16 cellular contexts compared by ENCODE assay signal in the genomic region with DNA sequence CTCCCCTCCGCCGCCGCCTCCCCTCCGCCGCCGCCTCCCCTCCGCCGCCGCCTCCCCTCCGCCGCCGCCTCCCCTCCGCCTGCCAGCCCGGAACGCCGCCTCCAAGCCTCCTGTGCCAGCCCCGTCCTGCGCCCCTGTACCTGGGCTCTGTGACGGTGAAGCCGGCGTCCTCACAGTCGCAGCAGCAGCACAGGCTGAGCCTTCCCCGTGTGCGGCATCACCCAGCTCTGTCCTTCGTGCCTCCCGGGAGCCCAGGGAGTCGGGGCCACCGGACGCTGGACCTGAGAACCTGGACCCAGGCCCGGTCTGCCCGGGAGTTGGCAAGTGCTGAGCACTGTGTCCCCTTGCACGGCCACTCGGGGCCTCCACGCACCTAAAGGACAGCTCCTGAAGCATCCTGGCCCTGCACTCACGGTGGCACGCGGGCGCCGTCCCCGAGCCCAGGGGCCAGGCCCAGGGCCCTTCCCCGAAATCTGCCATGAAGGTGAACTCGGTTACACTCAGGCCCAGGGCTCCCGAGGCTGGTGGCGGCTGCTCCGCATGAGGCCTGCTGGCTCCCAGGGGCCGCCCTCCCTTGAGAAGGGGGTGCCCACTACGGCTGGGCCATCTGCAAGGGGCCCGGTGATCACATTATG. TPM values are rescaled to one million over a fixed set of nuclear protein-coding genes. Genes with fewer than 3 reads are reported as not detected.
A peak's percentile ranks its signal among the peaks of the same experiment; 100 is the strongest.
DNase-seq lines count a peak whose midpoint lies in the region; ATAC-seq, FAIRE-seq and TF ChIP-seq lines count a peak whose summit lies in the region.
"Had no signal": no experiment of that assay in that cellular context is flagged by ENCODE, and none has a peak within 500 bp of the region (broad histone marks: within the 10 kb centered on the region; RNA-seq: fewer than 3 reads in every experiment).

No MANE protein-coding gene starts in this region.

- intact Hi-C loops in left ventricle myocardium superior (cut with micrococcal nuclease), result no loop called here

- no peaks in the 10 kb centered on the region for H3K36me3 ChIP-seq in smooth muscle cell (ENCODE audit: low read depth)
- H3K36me3 ChIP-seq in GM23248 (ENCODE audit: low read depth), result no peaks in the 10 kb centered on the region
- H3K36me3 ChIP-seq: ovary had no signal

- TF ChIP-seq POLR2A in GM12892 (IDR thresholded peaks at IDR 0.05; ENCODE audit: low read depth, low read length), result no peak

- H3F3A ChIP-seq in smooth muscle cell (ENCODE audit: low read depth) (no peaks in the 10 kb centered on the region), GM23248 (ENCODE audit: insufficient read depth) (no peaks in the 10 kb centered on the region)

- H3K4me1 ChIP-seq in smooth muscle cell (ENCODE audit: low read depth), result peaks cover 7% of the 10 kb centered on the region
- no peaks in the 10 kb centered on the region for H3K4me1 ChIP-seq in GM23248 (ENCODE audit: insufficient read depth)

- no peaks in the 10 kb centered on the region for H3K9me2 ChIP-seq in GM23248 (ENCODE audit: insufficient read depth)

- H3K9me3 ChIP-seq in smooth muscle cell (replicated peaks; ENCODE audit: low read depth), result no peaks in the 10 kb centered on the region
- H3K9me3 ChIP-seq in GM23248 (ENCODE audit: low read depth), result no peaks in the 10 kb centered on the region
- H3K9me3 ChIP-seq: ovary had no signal

- ATAC-seq in left ventricle myocardium superior, result no peak
- ATAC-seq: activated CD8-positive, alpha-beta T cell treated with anti-CD3 and anti-CD28 coated beads for 36 hours; stimulated activated effector memory CD8-positive, alpha-beta T cell treated with anti-CD3 and anti-CD28 coated beads, Interleukin-12 subunit alpha, Interleukin-12 subunit beta, amount 100 ng/mL, for 72 hours had no signal

- TF ChIP-seq CTCF in RWPE1 (conservative IDR thresholded peaks at IDR 0.05; ENCODE audit: low read depth), result no peak
- TF ChIP-seq CTCF in smooth muscle cell (IDR thresholded peaks at IDR 0.05; ENCODE audit: borderline replicate concordance, insufficient read depth, poor library complexity, severe bottlenecking), result no peak

- H3K27ac ChIP-seq in RWPE1 (peak overlapping the region; percentile 80; the same call in 1 of the 2 replicates), smooth muscle cell (ENCODE audit: low read depth) (no peak overlapping the region), GM23248 (no peak overlapping the region)
- H3K27ac ChIP-seq: C4-2B, ovary had no signal

- no peak overlapping the region for H2AFZ ChIP-seq in smooth muscle cell (ENCODE audit: low read depth)
- H2AFZ ChIP-seq in GM23248, result no peak overlapping the region

- POLR2A ChIA-PET in RWPE1 (lab: Yijun Ruan, JAX; ENCODE audit: low non-redundant PET), result no interaction called here

- H3K27me3 ChIP-seq in smooth muscle cell (ENCODE audit: low read depth), result no peaks in the 10 kb centered on the region
- peaks cover 6% of the 10 kb centered on the region for H3K27me3 ChIP-seq in GM23248 (replicated peaks; ENCODE audit: insufficient read depth)
- H3K27me3 ChIP-seq: ovary had no signal

- WGBS in smooth muscle cell (ENCODE audit: low lambda C conversion rate), result 60% methylated on average over 36 of the region's 48 CpGs
- WGBS in GM23248 (ENCODE audit: low coverage in 1 of 2, low lambda C conversion rate in 2 of 2, missing lambda C conversion rate in 2 of 2), 2 experiments, result 54 to 61% methylated on average over 29 to 48 of the region's 48 CpGs

- H4K20me1 ChIP-seq in smooth muscle cell (ENCODE audit: low read depth) (peaks cover 5% of the 10 kb centered on the region), GM23248 (ENCODE audit: insufficient read depth) (no peaks in the 10 kb centered on the region)

- H3K79me2 ChIP-seq in smooth muscle cell (ENCODE audit: low read depth) (no peaks in the 10 kb centered on the region), GM23248 (ENCODE audit: insufficient read depth) (no peaks in the 10 kb centered on the region)

- CTCF ChIA-PET in RWPE1 (lab: Yijun Ruan, JAX), result no interaction called here

- H3K4me3 ChIP-seq in smooth muscle cell (peak overlapping the region; percentile 37), GM23248 (no peak overlapping the region)
- H3K4me3 ChIP-seq: ovary had no signal

- peak; percentile 3 for DNase-seq in GM12892 (ENCODE audit: insufficient read length)
- DNase-seq in RWPE1 (ENCODE audit: low spot score), result no peak
- peak; percentile 35 for DNase-seq in left ventricle myocardium superior
- DNase-seq in smooth muscle cell (lab: John Stamatoyannopoulos, UW; ENCODE audit: unreplicated experiment), result no peak
- DNase-seq in GM23248, result no peak
- no peak for DNase-seq in cortex of kidney (lab: John Stamatoyannopoulos, UW)
- no peak for DNase-seq in HK-2 (ENCODE audit: unreplicated experiment)
- DNase-seq: activated CD8-positive, alpha-beta T cell treated with anti-CD3 and anti-CD28 coated beads for 36 hours; activated naive CD4-positive, alpha-beta T cell treated with anti-CD3 and anti-CD28 coated beads, Interleukin-2, amount 10 ng/mL, durations not matched to agents 7 days and 5 days; OCI-M1; T-helper 2 cell had no signal

- in situ Hi-C loops in GM23248 (cut with MboI), result no loop called here

- FAIRE-seq in GM12892 (lab: Jason Lieb, UNC), result no peak
- FAIRE-seq: GM12891 had no signal

- H3K4me2 ChIP-seq in smooth muscle cell (peak overlapping the region; percentile 81), GM23248 (ENCODE audit: unreplicated experiment) (no peak overlapping the region)

- H3K9ac ChIP-seq in smooth muscle cell (ENCODE audit: low read depth), result no peak overlapping the region
- H3K9ac ChIP-seq in GM23248, result no peak overlapping the region

RNA-seq across cellular contexts. Expression of a gene that starts 32.9 kb away (rescaled TPM):
- polyA plus RNA-seq in GM12892 (2012; ENCODE audit: missing spikeins), result not detected
- not detected for total RNA-seq in left ventricle myocardium superior
- total RNA-seq in smooth muscle cell, result not detected in 2 replicates
- polyA plus RNA-seq in smooth muscle cell, result not detected in 2 replicates
- total RNA-seq in GM23248 (2014; rRNA removed; shearing (Covaris generic)), result not detected in 2 replicates
- not detected in 2 replicates for polyA plus RNA-seq in GM23248 (2016; fragmentation: Nextera tagmentation; extraction: Ambion mirVana)
- total RNA-seq: Daoy had no signal
- polyA plus RNA-seq: ovary had no signal

RNA-seq across cellular contexts. Expression of a gene that starts 43.8 kb away (rescaled TPM):
- polyA plus RNA-seq in GM12892 (2012; ENCODE audit: missing spikeins), result 1.0 TPM
- total RNA-seq in left ventricle myocardium superior, result 1.4 TPM
- not detected in 2 replicates for total RNA-seq in smooth muscle cell
- polyA plus RNA-seq in smooth muscle cell, result 0.12 TPM in 1 of 2 replicates, not detected in the other
- total RNA-seq in GM23248 (2014; rRNA removed; shearing (Covaris generic)), result not detected in 2 replicates
- not detected in 2 replicates for polyA plus RNA-seq in GM23248 (2016; fragmentation: Nextera tagmentation; extraction: Ambion mirVana)
- total RNA-seq: Daoy had no signal

Comparison
In these comparisons a context has a peak if more than half of its experiments do, and no peak if none do; other contexts are left out.
1. DNase-seq: peak in GM12892 (single experiment) and left ventricle myocardium superior (single experiment); none in RWPE1 (single experiment), smooth muscle cell (single experiment), GM23248 (single experiment), cortex of kidney (single experiment) and HK-2 (single experiment).